In the genomic region with DNA sequence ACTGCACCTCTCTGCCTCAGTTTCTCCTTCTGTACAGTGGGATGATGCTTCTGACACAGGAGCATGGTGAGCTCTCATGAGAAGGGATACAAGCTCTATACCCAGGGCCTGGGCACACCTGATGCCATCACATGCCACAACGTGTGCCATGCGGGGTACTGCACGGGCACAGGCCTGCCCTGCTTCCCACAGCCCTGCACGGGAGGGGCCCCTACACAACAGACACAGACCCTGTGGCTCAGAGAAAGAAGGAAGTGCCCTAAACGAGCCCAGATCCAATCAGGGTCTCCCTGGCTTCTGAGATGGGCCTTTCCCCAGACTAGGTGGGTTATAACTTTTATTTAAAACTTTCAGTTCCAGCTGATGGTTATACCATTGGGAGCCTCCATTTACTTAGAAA, we compare ENCODE assay signal across 1 cellular context.
TF ChIP-seq lines count a peak whose summit lies in the region.

No MANE protein-coding gene starts in this region.

TF ChIP-seq in WTC11, 78 proteins besides CTCF, POLR2A, EP300 and RAD21 (continued from another document):
- TF ChIP-seq, protein P1, sequence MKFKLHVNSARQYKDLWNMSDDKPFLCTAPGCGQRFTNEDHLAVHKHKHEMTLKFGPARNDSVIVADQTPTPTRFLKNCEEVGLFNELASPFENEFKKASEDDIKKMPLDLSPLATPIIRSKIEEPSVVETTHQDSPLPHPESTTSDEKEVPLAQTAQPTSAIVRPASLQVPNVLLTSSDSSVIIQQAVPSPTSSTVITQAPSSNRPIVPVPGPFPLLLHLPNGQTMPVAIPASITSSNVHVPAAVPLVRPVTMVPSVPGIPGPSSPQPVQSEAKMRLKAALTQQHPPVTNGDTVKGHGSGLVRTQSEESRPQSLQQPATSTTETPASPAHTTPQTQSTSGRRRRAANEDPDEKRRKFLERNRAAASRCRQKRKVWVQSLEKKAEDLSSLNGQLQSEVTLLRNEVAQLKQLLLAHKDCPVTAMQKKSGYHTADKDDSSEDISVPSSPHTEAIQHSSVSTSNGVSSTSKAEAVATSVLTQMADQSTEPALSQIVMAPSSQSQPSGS (CRISPR knock-in tag; IDR thresholded peaks at IDR 0.05; ENCODE audit: borderline replicate concordance, low read depth), result no peak
- TF ChIP-seq, protein P2, sequence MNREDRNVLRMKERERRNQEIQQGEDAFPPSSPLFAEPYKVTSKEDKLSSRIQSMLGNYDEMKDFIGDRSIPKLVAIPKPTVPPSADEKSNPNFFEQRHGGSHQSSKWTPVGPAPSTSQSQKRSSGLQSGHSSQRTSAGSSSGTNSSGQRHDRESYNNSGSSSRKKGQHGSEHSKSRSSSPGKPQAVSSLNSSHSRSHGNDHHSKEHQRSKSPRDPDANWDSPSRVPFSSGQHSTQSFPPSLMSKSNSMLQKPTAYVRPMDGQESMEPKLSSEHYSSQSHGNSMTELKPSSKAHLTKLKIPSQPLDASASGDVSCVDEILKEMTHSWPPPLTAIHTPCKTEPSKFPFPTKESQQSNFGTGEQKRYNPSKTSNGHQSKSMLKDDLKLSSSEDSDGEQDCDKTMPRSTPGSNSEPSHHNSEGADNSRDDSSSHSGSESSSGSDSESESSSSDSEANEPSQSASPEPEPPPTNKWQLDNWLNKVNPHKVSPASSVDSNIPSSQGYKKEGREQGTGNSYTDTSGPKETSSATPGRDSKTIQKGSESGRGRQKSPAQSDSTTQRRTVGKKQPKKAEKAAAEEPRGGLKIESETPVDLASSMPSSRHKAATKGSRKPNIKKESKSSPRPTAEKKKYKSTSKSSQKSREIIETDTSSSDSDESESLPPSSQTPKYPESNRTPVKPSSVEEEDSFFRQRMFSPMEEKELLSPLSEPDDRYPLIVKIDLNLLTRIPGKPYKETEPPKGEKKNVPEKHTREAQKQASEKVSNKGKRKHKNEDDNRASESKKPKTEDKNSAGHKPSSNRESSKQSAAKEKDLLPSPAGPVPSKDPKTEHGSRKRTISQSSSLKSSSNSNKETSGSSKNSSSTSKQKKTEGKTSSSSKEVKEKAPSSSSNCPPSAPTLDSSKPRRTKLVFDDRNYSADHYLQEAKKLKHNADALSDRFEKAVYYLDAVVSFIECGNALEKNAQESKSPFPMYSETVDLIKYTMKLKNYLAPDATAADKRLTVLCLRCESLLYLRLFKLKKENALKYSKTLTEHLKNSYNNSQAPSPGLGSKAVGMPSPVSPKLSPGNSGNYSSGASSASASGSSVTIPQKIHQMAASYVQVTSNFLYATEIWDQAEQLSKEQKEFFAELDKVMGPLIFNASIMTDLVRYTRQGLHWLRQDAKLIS (CRISPR knock-in tag; IDR thresholded peaks at IDR 0.05; ENCODE audit: borderline replicate concordance), result no peak
